Comparison of ENCODE assay signal across 19 cellular contexts in the genomic region with DNA sequence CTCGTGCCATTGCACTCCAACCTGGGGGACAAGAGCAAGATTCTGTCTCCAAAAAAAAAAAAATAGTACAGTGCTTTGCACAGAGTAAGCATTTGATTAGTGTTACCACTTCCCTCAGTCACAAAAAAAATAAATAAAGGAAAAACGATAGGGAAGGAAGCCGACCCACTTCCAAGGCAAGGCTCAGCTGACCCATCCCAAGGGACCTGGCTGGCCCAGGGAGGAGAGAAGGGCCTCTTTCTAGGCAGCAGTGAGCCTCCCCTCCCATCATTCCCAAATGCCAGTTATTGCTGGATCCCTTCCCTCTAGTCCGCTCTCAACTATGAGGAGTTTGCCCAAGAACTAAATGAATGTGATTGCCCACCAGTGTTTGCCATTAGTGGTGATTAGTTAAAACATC.
DNase-seq lines count a peak whose midpoint lies in the region; TF ChIP-seq lines count a peak whose summit lies in the region.
"Had no signal": no experiment of that assay in that cellular context is flagged by ENCODE, and none has a peak within 500 bp of the region (broad histone marks: within the 10 kb centered on the region; RNA-seq: fewer than 3 reads in every experiment).

No MANE protein-coding gene starts in this region.

- H3K9me3 Mint-ChIP-seq in glutamatergic neuron (ENCODE audit: unreplicated experiment), result peaks cover 2% of the 10 kb centered on the region
- H3K9me3 Mint-ChIP-seq in activated T-helper 1 cell treated with anti-CD3 and anti-CD28 coated beads, Interleukin-12 subunit alpha, Interleukin-12 subunit beta, Interleukin-2, Interleukin-4 antibody, amounts not matched to agents 30 ng/mL and 10 ng/mL and 1 ng/mL, durations not matched to agents 14 hours and 24 hours and 36 hours, result no peaks in the 10 kb centered on the region
- H3K9me3 Mint-ChIP-seq: CD8-positive, alpha-beta T cell; GM23338; HFFc6 had no signal

- H3K27ac Mint-ChIP-seq in glutamatergic neuron (ENCODE audit: unreplicated experiment), result no peak overlapping the region
- no peak overlapping the region for H3K27ac Mint-ChIP-seq in activated T-helper 1 cell treated with anti-CD3 and anti-CD28 coated beads, Interleukin-12 subunit alpha, Interleukin-12 subunit beta, Interleukin-2, Interleukin-4 antibody, amounts not matched to agents 30 ng/mL and 10 ng/mL and 1 ng/mL, durations not matched to agents 14 hours and 24 hours and 36 hours
- H3K27ac Mint-ChIP-seq: B cell; CD8-positive, alpha-beta T cell; GM23338; HFFc6 had no signal

- H3K36me3 Mint-ChIP-seq in glutamatergic neuron (ENCODE audit: unreplicated experiment), result no peaks in the 10 kb centered on the region
- H3K36me3 Mint-ChIP-seq in activated T-helper 1 cell treated with anti-CD3 and anti-CD28 coated beads, Interleukin-12 subunit alpha, Interleukin-12 subunit beta, Interleukin-2, Interleukin-4 antibody, amounts not matched to agents 30 ng/mL and 10 ng/mL and 1 ng/mL, durations not matched to agents 14 hours and 24 hours and 36 hours (ENCODE audit: low read depth), result no peaks in the 10 kb centered on the region
- H3K36me3 Mint-ChIP-seq: CD8-positive, alpha-beta T cell had no signal

- no peaks in the 10 kb centered on the region for H3K27me3 Mint-ChIP-seq in glutamatergic neuron (ENCODE audit: unreplicated experiment)
- peaks cover 5% of the 10 kb centered on the region for H3K27me3 Mint-ChIP-seq in activated T-helper 1 cell treated with anti-CD3 and anti-CD28 coated beads, Interleukin-12 subunit alpha, Interleukin-12 subunit beta, Interleukin-2, Interleukin-4 antibody, amounts not matched to agents 30 ng/mL and 10 ng/mL and 1 ng/mL, durations not matched to agents 14 hours and 24 hours and 36 hours (ENCODE audit: insufficient read depth)

- intact Hi-C loops in dorsolateral prefrontal cortex (cut with DNase I), result loop anchor here (5.0 to 10.0 kb wide), 3 partner anchors 36 to 382 kb away; partner anchors contain the start of gene DMAP1 (in 1 of the 2)
- intact Hi-C loops in activated T-helper 1 cell treated with anti-CD3 and anti-CD28 coated beads, Interleukin-12 subunit alpha, Interleukin-12 subunit beta, Interleukin-2, Interleukin-4 antibody, amounts not matched to agents 30 ng/mL and 10 ng/mL and 1 ng/mL, durations not matched to agents 14 hours and 24 hours and 36 hours (cut with micrococcal nuclease), result loop anchor here (5.0 kb wide), 1 partner anchor 504 kb away; no protein-coding TSS in a partner anchor

- H3K27me3 ChIP-seq in dorsolateral prefrontal cortex, result peaks cover 0 to 7% (median 0%) of the 10 kb centered on the region in 45 donors
- H3K27me3 ChIP-seq: BLaER1 treated with 17β-estradiol and CSF1 and Interleukin-3, amounts not matched to agents 10 nM and 100 nM had no signal

- DNase-seq in dorsolateral prefrontal cortex (no peak), glutamatergic neuron (peak; percentile 44), hepatic stellate cell (ENCODE audit: low spot score) (no peak), HK-2 (ENCODE audit: unreplicated experiment) (no peak), kidney tubule cell (ENCODE audit: low spot score) (no peak)
- no peak for DNase-seq in activated T-helper 1 cell treated with anti-CD3 and anti-CD28 coated beads, Interleukin-12 subunit alpha, Interleukin-12 subunit beta, Interleukin-2, Interleukin-4 antibody, amounts not matched to agents 30 ng/mL and 10 ng/mL and 1 ng/mL, durations not matched to agents 14 hours and 24 hours and 36 hours (ENCODE audit: low spot score)
- DNase-seq: CD8-positive, alpha-beta T cell; DMS 273 treated with DMSO at 0.1 percent for 48 hours; DMS53; DND-41; EL; H7; HFFc6; IMR-90 had no signal

- peaks cover 18% of the 10 kb centered on the region for H3K4me1 Mint-ChIP-seq in glutamatergic neuron (ENCODE audit: low read depth, unreplicated experiment)
- no peaks in the 10 kb centered on the region for H3K4me1 Mint-ChIP-seq in activated T-helper 1 cell treated with anti-CD3 and anti-CD28 coated beads, Interleukin-12 subunit alpha, Interleukin-12 subunit beta, Interleukin-2, Interleukin-4 antibody, amounts not matched to agents 30 ng/mL and 10 ng/mL and 1 ng/mL, durations not matched to agents 14 hours and 24 hours and 36 hours (ENCODE audit: low read depth)
- H3K4me1 Mint-ChIP-seq: B cell had no signal

- TF ChIP-seq CTCF in dorsolateral prefrontal cortex (IDR thresholded peaks at IDR 0.05 in 54 of 56, conservative IDR thresholded peaks at IDR 0.05 in 2 of 56; ENCODE audit: low read depth in 1 of 56, partially characterized antibody in 56 of 56) (no peak), glutamatergic neuron (IDR thresholded peaks at IDR 0.05; ENCODE audit: partially characterized antibody, unreplicated experiment) (no peak)

- no peak overlapping the region for H3K4me3 ChIP-seq in dorsolateral prefrontal cortex
- H3K4me3 ChIP-seq: BLaER1 treated with 17β-estradiol and CSF1 and Interleukin-3, amounts not matched to agents 10 nM and 100 nM; GM23338 had no signal

- peak overlapping the region; percentile 0 for H3K27ac ChIP-seq in angular gyrus (ENCODE audit: low read depth, low read length)
- H3K27ac ChIP-seq in dorsolateral prefrontal cortex, result peak overlapping the region in 54 of 59 donors; percentile 5 to 100 (median 96)
- peak overlapping the region; percentile 15 for H3K27ac ChIP-seq in temporal lobe (ENCODE audit: low read depth, low read length)
- H3K27ac ChIP-seq: BLaER1 treated with 17β-estradiol and CSF1 and Interleukin-3, amounts not matched to agents 10 nM and 100 nM had no signal

- H3K4me3 Mint-ChIP-seq in glutamatergic neuron (ENCODE audit: unreplicated experiment), result no peak overlapping the region
- H3K4me3 Mint-ChIP-seq in activated T-helper 1 cell treated with anti-CD3 and anti-CD28 coated beads, Interleukin-12 subunit alpha, Interleukin-12 subunit beta, Interleukin-2, Interleukin-4 antibody, amounts not matched to agents 30 ng/mL and 10 ng/mL and 1 ng/mL, durations not matched to agents 14 hours and 24 hours and 36 hours, result no peak overlapping the region
- H3K4me3 Mint-ChIP-seq: B cell; CD8-positive, alpha-beta T cell; GM23338; HFFc6 had no signal

Comparison
In these comparisons a context has a peak if more than half of its experiments do, and no peak if none do; other contexts are left out.
1. H3K27ac ChIP-seq: peak in every context shown above with its lines; median percentile 96 in dorsolateral prefrontal cortex; 15 in temporal lobe; 0 in angular gyrus.